ENCODE assay signal across 1 cellular context in the genomic region with DNA sequence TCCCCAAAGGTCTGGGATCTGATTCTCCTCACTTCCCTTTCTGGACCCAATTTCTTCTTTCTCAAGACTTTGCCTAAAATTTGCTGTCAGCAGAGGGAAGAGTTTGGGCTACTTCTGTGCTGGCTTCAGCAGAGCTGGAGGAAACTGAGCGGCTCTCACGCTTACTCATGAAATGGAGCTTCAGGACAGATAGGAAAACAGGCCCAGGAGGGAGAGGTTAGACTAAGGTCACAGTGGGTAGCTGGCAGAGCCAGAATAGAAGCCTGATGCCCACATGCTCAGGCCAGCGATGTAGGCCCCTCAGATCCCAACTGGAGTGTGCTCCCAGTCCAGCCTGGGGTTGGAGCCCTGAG.
TF ChIP-seq lines count a peak whose summit lies in the region.

No MANE protein-coding gene starts in this region.

TF ChIP-seq in HEK293, 187 proteins besides CTCF, POLR2A, EP300 and RAD21 (continued from another document):
- TF ChIP-seq ZNF391 (tag by site-specific recombination; IDR thresholded peaks at IDR 0.05; ENCODE audit: borderline replicate concordance, low read depth) (no peak), ZNF155 (tag by site-specific recombination; IDR thresholded peaks at IDR 0.05) (no peak), KLF7 (tag by site-specific recombination; IDR thresholded peaks at IDR 0.05; ENCODE audit: borderline replicate concordance) (no peak), ZBTB1 (tag by site-specific recombination; IDR thresholded peaks at IDR 0.05) (no peak), ZNF529 (tag by site-specific recombination; IDR thresholded peaks at IDR 0.05; ENCODE audit: insufficient replicate concordance) (no peak), MYNN (tag by site-specific recombination; IDR thresholded peaks at IDR 0.05; ENCODE audit: borderline replicate concordance) (no peak), ZNF777 (tag by site-specific recombination; IDR thresholded peaks at IDR 0.05; ENCODE audit: borderline replicate concordance) (no peak)
- TF ChIP-seq, protein P1, sequence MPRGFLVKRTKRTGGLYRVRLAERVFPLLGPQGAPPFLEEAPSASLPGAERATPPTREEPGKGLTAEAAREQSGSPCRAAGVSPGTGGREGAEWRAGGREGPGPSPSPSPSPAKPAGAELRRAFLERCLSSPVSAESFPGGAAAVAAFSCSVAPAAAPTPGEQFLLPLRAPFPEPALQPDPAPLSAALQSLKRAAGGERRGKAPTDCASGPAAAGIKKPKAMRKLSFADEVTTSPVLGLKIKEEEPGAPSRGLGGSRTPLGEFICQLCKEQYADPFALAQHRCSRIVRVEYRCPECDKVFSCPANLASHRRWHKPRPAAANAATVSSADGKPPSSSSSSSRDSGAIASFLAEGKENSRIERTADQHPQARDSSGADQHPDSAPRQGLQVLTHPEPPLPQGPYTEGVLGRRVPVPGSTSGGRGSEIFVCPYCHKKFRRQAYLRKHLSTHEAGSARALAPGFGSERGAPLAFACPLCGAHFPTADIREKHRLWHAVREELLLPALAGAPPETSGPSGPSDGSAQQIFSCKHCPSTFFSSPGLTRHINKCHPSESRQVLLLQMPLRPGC (tag by site-specific recombination; IDR thresholded peaks at IDR 0.05) = no peak
